In the genomic region with DNA sequence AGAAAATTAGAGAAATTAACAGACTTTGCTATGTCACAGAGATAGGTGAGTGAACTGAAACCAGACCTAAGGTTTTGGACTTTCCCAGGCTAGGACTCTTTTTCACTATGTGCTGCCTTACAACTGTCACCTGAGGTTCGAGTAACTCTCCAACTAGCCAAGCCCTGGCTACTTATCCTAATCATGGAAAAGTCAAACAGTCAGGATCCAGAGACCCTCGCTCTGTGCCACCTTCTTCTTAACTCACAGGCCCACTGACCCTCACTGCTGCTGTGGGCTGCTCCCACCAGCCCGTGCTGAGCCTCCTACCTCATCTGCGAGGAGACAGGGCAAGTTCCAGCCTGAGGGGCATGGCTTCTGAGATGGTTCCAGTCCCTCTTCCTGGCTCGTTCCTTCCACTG, we compare ENCODE assay signal across 9 cellular contexts.
A peak's percentile ranks its signal among the peaks of the same experiment; 100 is the strongest.
DNase-seq lines count a peak whose midpoint lies in the region; ATAC-seq, FAIRE-seq and TF ChIP-seq lines count a peak whose summit lies in the region.
"Had no signal": no experiment of that assay in that cellular context is flagged by ENCODE, and none has a peak within 500 bp of the region (broad histone marks: within the 10 kb centered on the region; RNA-seq: fewer than 3 reads in every experiment).

No MANE protein-coding gene starts in this region.

- CTCF ChIA-PET in PC-9 (lab: Charles Lee) = interaction anchor here (0.6 kb wide), 1 partner anchor 320 kb away, joined by 3 read pairs; no protein-coding TSS in a partner anchor

- H4K20me1 ChIP-seq in astrocyte (ENCODE audit: insufficient read depth, low read length) = peaks cover 15% of the 10 kb centered on the region
- no peaks in the 10 kb centered on the region for H4K20me1 ChIP-seq in PC-9 (ENCODE audit: insufficient read depth)

- no peak for TF ChIP-seq POLR2A in gastrocnemius medialis (IDR thresholded peaks at IDR 0.05)

- peak; percentile 44 for ATAC-seq in GM18502 (IDR thresholded peaks at IDR 0.05; ENCODE audit: poor library complexity, unreplicated experiment)
- ATAC-seq in HG02885 (IDR thresholded peaks at IDR 0.05; ENCODE audit: poor library complexity, unreplicated experiment) = peak; percentile 46
- ATAC-seq in gastrocnemius medialis = no peak

- H3K9me3 ChIP-seq in astrocyte (ENCODE audit: insufficient read depth, low read depth, low read length) (no peaks in the 10 kb centered on the region), gastrocnemius medialis (no peaks in the 10 kb centered on the region), PC-9 (ENCODE audit: insufficient read depth, low read depth) (no peaks in the 10 kb centered on the region)

- no peak overlapping the region for H3K4me3 ChIP-seq in astrocyte (ENCODE audit: insufficient read depth, low read depth, low read length)
- peak overlapping the region in 1 of 4 donors; percentile 18 for H3K4me3 ChIP-seq in gastrocnemius medialis
- no peak overlapping the region for H3K4me3 ChIP-seq in PC-9

- in situ Hi-C loops in gastrocnemius medialis (cut with MboI; ENCODE audit: low sequenced_read_pairs in 4 of 4) = no loop called here

- POLR2A ChIA-PET in PC-9 (lab: Charles Lee; ENCODE audit: unreplicated experiment) = no interaction called here

- H3K4me2 ChIP-seq in astrocyte (ENCODE audit: low read length) = no peak overlapping the region
- no peak overlapping the region for H3K4me2 ChIP-seq in PC-9

- DNase-seq in astrocyte (ENCODE audit: low read depth) (no peak), gastrocnemius medialis (no peak), NCI-H345 treated with DMSO at 0.1 percent for 48 hours (lab: John Stamatoyannopoulos, UW; ENCODE audit: unreplicated experiment) (no peak), NCI-H1694 (lab: John Stamatoyannopoulos, UW) (no peak), PC-9 (no peak)
- DNase-seq: GDM1, NCI-H446 had no signal

- peaks cover 18% of the 10 kb centered on the region for H3K4me1 ChIP-seq in astrocyte (ENCODE audit: insufficient read depth, low read length)
- H3K4me1 ChIP-seq in gastrocnemius medialis = peaks cover 56 to 80% of the 10 kb centered on the region in 2 donors
- H3K4me1 ChIP-seq in PC-9 (replicated peaks; ENCODE audit: insufficient read depth) = peaks cover 18% of the 10 kb centered on the region; the same call in 1 of the 2 replicates

- TF ChIP-seq CTCF in astrocyte (IDR thresholded peaks at IDR 0.05; ENCODE audit: insufficient read depth, low read depth, low read length) (no peak), gastrocnemius medialis (IDR thresholded peaks at IDR 0.05 in 4 of 5, conservative IDR thresholded peaks at IDR 0.05 in 1 of 5) (no peak), PC-9 (conservative IDR thresholded peaks at IDR 0.05) (no peak)

- intact Hi-C loops in gastrocnemius medialis (cut with DNase I; ENCODE audit: low total_unique reads) (loop anchor here (10.0 kb wide), 1 partner anchor 1721 kb away; a partner anchor contains a TSS), PC-9 (cut with micrococcal nuclease; ENCODE audit: unreplicated experiment) (no loop called here)

- H3K4me1 Mint-ChIP-seq in astrocyte (ENCODE audit: low read depth, unreplicated experiment) = peaks cover 14% of the 10 kb centered on the region

- peaks cover 34% of the 10 kb centered on the region for H3F3A ChIP-seq in PC-9 (ENCODE audit: insufficient read depth, low read depth)

- BruUV-seq in PC-9 (replicated peaks; lab: Mats Ljungman, UMichigan) = no TSS peak

- H3K36me3 ChIP-seq in astrocyte (ENCODE audit: insufficient read depth, low read length) (no peaks in the 10 kb centered on the region), gastrocnemius medialis (no peaks in the 10 kb centered on the region), PC-9 (ENCODE audit: low read depth) (peaks cover 35% of the 10 kb centered on the region)

- no peak for FAIRE-seq in astrocyte (lab: Jason Lieb, UNC)

- H3K9ac ChIP-seq in astrocyte (ENCODE audit: low read length) = peak overlapping the region; percentile 11

- H3K27ac ChIP-seq in astrocyte (ENCODE audit: low read depth, low read length) (no peak overlapping the region), gastrocnemius medialis (peak overlapping the region; percentile 91 to 97 (median 94)), PC-9 (no peak overlapping the region)

- no peak overlapping the region for H3K27ac Mint-ChIP-seq in astrocyte (ENCODE audit: unreplicated experiment)

- no peaks in the 10 kb centered on the region for H3K27me3 Mint-ChIP-seq in astrocyte (ENCODE audit: low read depth, unreplicated experiment)

- H3K36me3 Mint-ChIP-seq in astrocyte (ENCODE audit: low read depth, unreplicated experiment) = peaks cover 24% of the 10 kb centered on the region

- no peaks in the 10 kb centered on the region for H3K9me2 ChIP-seq in PC-9 (ENCODE audit: insufficient read depth)

- H3K79me2 ChIP-seq in astrocyte (ENCODE audit: insufficient read depth, low read length) = peaks cover 98% of the 10 kb centered on the region
- H3K79me2 ChIP-seq in PC-9 (ENCODE audit: low read depth) = peaks cover 81% of the 10 kb centered on the region

- no peak overlapping the region for H2AFZ ChIP-seq in astrocyte (ENCODE audit: low read depth, low read length)
- H2AFZ ChIP-seq in PC-9 = no peak overlapping the region

- H3K27me3 ChIP-seq in astrocyte (ENCODE audit: insufficient read depth, low read length) (no peaks in the 10 kb centered on the region), gastrocnemius medialis (no peaks in the 10 kb centered on the region), PC-9 (ENCODE audit: insufficient read depth, low read depth) (no peaks in the 10 kb centered on the region)

- no peak overlapping the region for H3K4me3 Mint-ChIP-seq in astrocyte (ENCODE audit: unreplicated experiment)

- no peaks in the 10 kb centered on the region for H3K9me3 Mint-ChIP-seq in astrocyte (ENCODE audit: unreplicated experiment)

Comparison
In these comparisons a context has a peak if more than half of its experiments do, and no peak if none do; other contexts are left out.
1. ATAC-seq: peak in GM18502 (single experiment) and HG02885 (single experiment); none in gastrocnemius medialis (0 of 2).
2. H3K27ac ChIP-seq: peak in gastrocnemius medialis (4 of 4); none in astrocyte (single experiment) and PC-9 (single experiment).